In the genomic region with DNA sequence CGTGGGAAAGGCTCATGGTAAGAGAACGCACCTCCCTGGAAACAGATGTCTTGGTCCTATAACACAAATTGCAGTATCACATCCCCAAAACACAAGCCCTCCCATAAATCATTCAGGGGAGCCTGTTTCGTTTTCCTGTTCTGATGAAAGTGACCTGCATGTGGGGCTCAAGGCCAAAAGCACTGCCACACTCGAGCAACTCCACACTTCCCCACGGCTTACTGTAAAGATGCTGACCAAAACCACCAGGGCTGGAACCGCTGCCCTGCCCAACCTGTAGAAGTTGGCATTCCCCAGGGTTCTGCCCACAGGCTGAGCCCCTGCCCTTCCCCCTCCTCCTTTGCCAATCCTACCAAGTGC, we compare ENCODE assay signal across 12 cellular contexts.
A peak's percentile ranks its signal among the peaks of the same experiment; 100 is the strongest.
DNase-seq lines count a peak whose midpoint lies in the region; ATAC-seq and TF ChIP-seq lines count a peak whose summit lies in the region.
"Had no signal": no experiment of that assay in that cellular context is flagged by ENCODE, and none has a peak within 500 bp of the region (broad histone marks: within the 10 kb centered on the region; RNA-seq: fewer than 3 reads in every experiment).

No MANE protein-coding gene starts in this region.

- TF ChIP-seq CTCF in colonic mucosa (IDR thresholded peaks at IDR 0.05) = no peak
- no peak for TF ChIP-seq CTCF in smooth muscle cell (IDR thresholded peaks at IDR 0.05; ENCODE audit: borderline replicate concordance, insufficient read depth, poor library complexity, severe bottlenecking)

- H3K9me3 ChIP-seq in BLaER1 (peaks cover 9% of the 10 kb centered on the region; the same call in 1 of the 2 replicates), colonic mucosa (no peaks in the 10 kb centered on the region), smooth muscle cell (replicated peaks; ENCODE audit: low read depth) (no peaks in the 10 kb centered on the region), right cardiac atrium (ENCODE audit: control insufficient read depth, low read length) (no peaks in the 10 kb centered on the region)
- H3K9me3 ChIP-seq: A549 had no signal

- H3K9me3 Mint-ChIP-seq in IgD-negative memory B cell = peaks cover 0 to 5% (median 0%) of the 10 kb centered on the region in 3 donors
- H3K9me3 Mint-ChIP-seq: activated T-helper 1 cell treated with anti-CD3 and anti-CD28 coated beads, Interleukin-12 subunit alpha, Interleukin-12 subunit beta, Interleukin-2, Interleukin-4 antibody, amounts not matched to agents 30 ng/mL and 10 ng/mL and 1 ng/mL, durations not matched to agents 14 hours and 24 hours and 36 hours; T-helper 1 cell treated with Interleukin-12 subunit alpha and Interleukin-12 subunit beta and Interleukin-4 antibody, amounts not matched to agents 30 μg/mL and 1 μg/mL, for 36 hours had no signal

- H3K9ac ChIP-seq in BLaER1 (no peak overlapping the region), colonic mucosa (ENCODE audit: low read depth in 2 of 2, low read length in 2 of 2) (no peak overlapping the region), smooth muscle cell (ENCODE audit: low read depth) (no peak overlapping the region)

- 89% methylated on average over 6 of the region's 6 CpGs for WGBS in smooth muscle cell (ENCODE audit: low lambda C conversion rate)
- 71% methylated on average over 6 of the region's 6 CpGs for WGBS in right cardiac atrium

- H2AFZ ChIP-seq in smooth muscle cell (ENCODE audit: low read depth) = no peak overlapping the region

- no peaks in the 10 kb centered on the region for H4K20me1 ChIP-seq in BLaER1
- no peaks in the 10 kb centered on the region for H4K20me1 ChIP-seq in smooth muscle cell (ENCODE audit: low read depth)

- H3K27me3 ChIP-seq in BLaER1 (no peaks in the 10 kb centered on the region), colonic mucosa (no peaks in the 10 kb centered on the region), smooth muscle cell (ENCODE audit: low read depth) (peaks cover 9% of the 10 kb centered on the region), right cardiac atrium (ENCODE audit: control insufficient read depth, insufficient read depth) (no peaks in the 10 kb centered on the region)

- DNase-seq in colonic mucosa (no peak), smooth muscle cell (lab: John Stamatoyannopoulos, UW; ENCODE audit: unreplicated experiment) (no peak), right cardiac atrium (no peak)
- no peak for DNase-seq in activated CD4-positive, alpha-beta T cell treated with anti-CD3 and anti-CD28 coated beads for 1 hour

- H3F3A ChIP-seq in smooth muscle cell (ENCODE audit: low read depth) = no peaks in the 10 kb centered on the region

- H3K36me3 ChIP-seq in BLaER1 (no peaks in the 10 kb centered on the region), colonic mucosa (no peaks in the 10 kb centered on the region), smooth muscle cell (ENCODE audit: low read depth) (no peaks in the 10 kb centered on the region)

- H3K27me3 Mint-ChIP-seq in IgD-negative memory B cell = no peaks in the 10 kb centered on the region

- ATAC-seq in GM19043 (IDR thresholded peaks at IDR 0.05; ENCODE audit: low read depth, unreplicated experiment) (peak; percentile 83), HG02759 (IDR thresholded peaks at IDR 0.05; ENCODE audit: unreplicated experiment) (peak; percentile 81), right cardiac atrium (no peak)
- ATAC-seq: A549 had no signal

- H3K4me2 ChIP-seq in BLaER1 (peak overlapping the region; percentile 81), smooth muscle cell (no peak overlapping the region)
- H3K4me2 ChIP-seq: A549 had no signal

- H3K4me1 Mint-ChIP-seq in IgD-negative memory B cell = peaks cover 40 to 58% (median 57%) of the 10 kb centered on the region in 3 donors
- H3K4me1 Mint-ChIP-seq: central memory CD8-positive, alpha-beta T cell had no signal

- intact Hi-C loops in colonic mucosa (cut with DNase I) = no loop called here
- intact Hi-C loops in right cardiac atrium (cut with DNase I) = no loop called here

- no peaks in the 10 kb centered on the region for H3K79me2 ChIP-seq in smooth muscle cell (ENCODE audit: low read depth)

- H3K4me3 ChIP-seq in BLaER1 (no peak overlapping the region), colonic mucosa (no peak overlapping the region), smooth muscle cell (no peak overlapping the region), right cardiac atrium (ENCODE audit: low read length) (no peak overlapping the region)
- H3K4me3 ChIP-seq: A549 had no signal

- H3K27ac ChIP-seq in BLaER1 (no peak overlapping the region; the same call in 1 of the 2 replicates), colonic mucosa (no peak overlapping the region), smooth muscle cell (ENCODE audit: low read depth) (no peak overlapping the region), right cardiac atrium (ENCODE audit: low read length) (no peak overlapping the region)
- H3K27ac ChIP-seq: A549 had no signal

- H3K4me1 ChIP-seq in BLaER1 = peaks cover 60% of the 10 kb centered on the region
- no peaks in the 10 kb centered on the region for H3K4me1 ChIP-seq in colonic mucosa
- peaks cover 6% of the 10 kb centered on the region for H3K4me1 ChIP-seq in smooth muscle cell (ENCODE audit: low read depth)
- H3K4me1 ChIP-seq in right cardiac atrium (ENCODE audit: control insufficient read depth, insufficient read depth, low read length) = peaks cover 2% of the 10 kb centered on the region
- H3K4me1 ChIP-seq: A549 had no signal

- no peaks in the 10 kb centered on the region for H3K36me3 Mint-ChIP-seq in IgD-negative memory B cell

- H3K4me3 Mint-ChIP-seq in IgD-negative memory B cell = peak overlapping the region in 3 of 4 donors; percentile 52 to 89 (median 76)
- H3K4me3 Mint-ChIP-seq: activated T-helper 1 cell treated with anti-CD3 and anti-CD28 coated beads, Interleukin-12 subunit alpha, Interleukin-12 subunit beta, Interleukin-2, Interleukin-4 antibody, amounts not matched to agents 30 ng/mL and 10 ng/mL and 1 ng/mL, durations not matched to agents 14 hours and 24 hours and 36 hours; central memory CD8-positive, alpha-beta T cell; T-helper 1 cell treated with Interleukin-12 subunit alpha and Interleukin-12 subunit beta and Interleukin-4 antibody, amounts not matched to agents 30 μg/mL and 1 μg/mL, for 36 hours had no signal

- peak overlapping the region; percentile 81 to 91 (median 82) for H3K27ac Mint-ChIP-seq in IgD-negative memory B cell
- H3K27ac Mint-ChIP-seq: activated T-helper 1 cell treated with anti-CD3 and anti-CD28 coated beads, Interleukin-12 subunit alpha, Interleukin-12 subunit beta, Interleukin-2, Interleukin-4 antibody, amounts not matched to agents 30 ng/mL and 10 ng/mL and 1 ng/mL, durations not matched to agents 14 hours and 24 hours and 36 hours; T-helper 1 cell treated with Interleukin-12 subunit alpha and Interleukin-12 subunit beta and Interleukin-4 antibody, amounts not matched to agents 30 μg/mL and 1 μg/mL, for 36 hours had no signal

Comparison
In these comparisons a context has a peak if more than half of its experiments do, and no peak if none do; other contexts are left out.
1. ATAC-seq: peak in GM19043 (single experiment) and HG02759 (single experiment); none in right cardiac atrium (0 of 2).